ENCODE assay signal across 31 cellular contexts in the genomic region with DNA sequence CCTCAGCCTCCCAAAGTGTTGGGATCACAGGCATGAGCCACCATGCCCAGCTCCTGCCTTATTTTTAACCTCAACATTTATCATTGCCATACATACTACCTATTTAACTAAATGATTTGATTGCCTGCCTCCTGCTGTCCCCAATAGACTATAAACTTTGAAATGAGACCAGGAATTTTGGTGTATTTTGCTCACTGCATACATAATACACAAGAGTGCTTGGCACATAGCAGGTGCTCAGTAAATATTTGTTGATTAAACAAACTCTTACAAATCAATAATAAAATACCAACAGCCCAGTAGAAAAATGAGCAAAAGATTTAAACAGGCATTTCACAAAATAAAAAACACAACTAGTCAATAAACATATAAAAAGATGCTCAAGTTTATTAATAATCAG.
"Had no signal": no experiment of that assay in that cellular context is flagged by ENCODE, and none has a peak within 500 bp of the region (broad histone marks: within the 10 kb centered on the region; RNA-seq: fewer than 3 reads in every experiment).

No MANE protein-coding gene starts in this region.

- ATAC-seq: activated naive CD4-positive, alpha-beta T cell treated with anti-CD3 and anti-CD28 coated beads, Interleukin-2, amount 50 U/mL, for 72 hours; activated T-cell treated with anti-CD3 and anti-CD28 coated beads, Interleukin-2, amount 50 U/mL, for 72 hours; body of pancreas; gastroesophageal sphincter; heart right ventricle; WTC11 had no signal

- H3K9me3 ChIP-seq: adrenal gland, body of pancreas, esophagus squamous epithelium, gastroesophageal sphincter, heart right ventricle had no signal

- H3K36me3 ChIP-seq: adrenal gland, esophagus squamous epithelium, gastroesophageal sphincter, heart right ventricle had no signal

- H3K4me1 ChIP-seq: adrenal gland, esophagus squamous epithelium, gastroesophageal sphincter, heart right ventricle had no signal

- H3K27ac Mint-ChIP-seq: activated CD4-positive, alpha-beta memory T cell treated with anti-CD3 and anti-CD28 coated beads, Interleukin-2, amount 10 ng/mL, durations not matched to agents 7 days and 5 days; activated CD4-positive, alpha-beta T cell treated with anti-CD3 and anti-CD28 coated beads, Interleukin-2, amount 10 ng/mL, durations not matched to agents 7 days and 5 days; activated naive CD4-positive, alpha-beta T cell treated with anti-CD3 and anti-CD28 coated beads, Interleukin-2, amount 10 ng/mL, durations not matched to agents 7 days and 5 days; activated naive CD4-positive, alpha-beta T cell treated with anti-CD3 and anti-CD28 coated beads, Interleukin-2, amount 50 U/mL, for 72 hours; activated T-cell treated with anti-CD3 and anti-CD28 coated beads, Interleukin-2, amount 50 U/mL, for 24 hours; activated T-cell treated with anti-CD3 and anti-CD28 coated beads, Interleukin-2, amount 50 U/mL, for 72 hours; WTC11 had no signal

- H3K4me3 Mint-ChIP-seq: activated CD4-positive, alpha-beta memory T cell treated with anti-CD3 and anti-CD28 coated beads, Interleukin-2, amount 10 ng/mL, durations not matched to agents 7 days and 5 days; activated CD4-positive, alpha-beta T cell treated with anti-CD3 and anti-CD28 coated beads, Interleukin-2, amount 10 ng/mL, durations not matched to agents 7 days and 5 days; activated naive CD4-positive, alpha-beta T cell treated with anti-CD3 and anti-CD28 coated beads, Interleukin-2, amount 10 ng/mL, durations not matched to agents 7 days and 5 days; activated T-cell treated with anti-CD3 and anti-CD28 coated beads, Interleukin-2, amount 50 U/mL, for 24 hours; activated T-cell treated with anti-CD3 and anti-CD28 coated beads, Interleukin-2, amount 50 U/mL, for 72 hours; WTC11 had no signal

- FAIRE-seq: colon, endometrium, endothelial cell of umbilical vein had no signal

- H3K4me1 Mint-ChIP-seq: activated CD4-positive, alpha-beta memory T cell treated with anti-CD3 and anti-CD28 coated beads, Interleukin-2, amount 10 ng/mL, durations not matched to agents 7 days and 5 days; activated CD4-positive, alpha-beta T cell treated with anti-CD3 and anti-CD28 coated beads, Interleukin-2, amount 10 ng/mL, durations not matched to agents 7 days and 5 days; activated naive CD4-positive, alpha-beta T cell treated with anti-CD3 and anti-CD28 coated beads, Interleukin-2, amount 10 ng/mL, durations not matched to agents 7 days and 5 days; WTC11 had no signal

- H3K27me3 ChIP-seq: adrenal gland, body of pancreas had no signal

- DNase-seq: activated CD4-positive, alpha-beta memory T cell treated with anti-CD3 and anti-CD28 coated beads, Interleukin-2, amount 10 ng/mL, durations not matched to agents 7 days and 5 days; activated CD4-positive, alpha-beta T cell treated with anti-CD3 and anti-CD28 coated beads for 1 hour; activated CD4-positive, alpha-beta T cell treated with anti-CD3 and anti-CD28 coated beads for 4 hours; activated CD4-positive, alpha-beta T cell treated with anti-CD3 and anti-CD28 coated beads, Interleukin-2, amount 10 ng/mL, durations not matched to agents 7 days and 5 days; activated CD4-positive, alpha-beta T cell treated with anti-CD3 and anti-CD28 coated beads, Interleukin-2, amount 50 U/mL, for 4 hours; activated CD8-positive, alpha-beta memory T cell treated with anti-CD3 and anti-CD28 coated beads, Interleukin-2, amount 50 U/mL, for 48 hours; activated gamma-delta T cell; activated naive CD4-positive, alpha-beta T cell; activated naive CD4-positive, alpha-beta T cell treated with anti-CD3 and anti-CD28 coated beads, Interleukin-2, amount 10 ng/mL, durations not matched to agents 7 days and 5 days; activated T-cell treated with anti-CD3 and anti-CD28 coated beads for 4 hours; activated T-cell treated with anti-CD3 and anti-CD28 coated beads, Interleukin-2, amount 50 U/mL, for 24 hours; activated T-cell treated with anti-CD3 and anti-CD28 coated beads, Interleukin-2, amount 50 U/mL, for 72 hours; adrenal gland; amygdala; aorta; body of pancreas; caudate nucleus; cortex of kidney; dermis blood vessel endothelial cell; effector CD4-positive, alpha-beta T cell; esophagus squamous epithelium; foreskin melanocyte; heart right ventricle; T-helper 2 cell had no signal

- H3K36me3 Mint-ChIP-seq: activated naive CD4-positive, alpha-beta T cell treated with anti-CD3 and anti-CD28 coated beads, Interleukin-2, amount 10 ng/mL, durations not matched to agents 7 days and 5 days; activated naive CD4-positive, alpha-beta T cell treated with anti-CD3 and anti-CD28 coated beads, Interleukin-2, amount 50 U/mL, for 72 hours; WTC11 had no signal

- H3K9me3 Mint-ChIP-seq: activated CD4-positive, alpha-beta memory T cell treated with anti-CD3 and anti-CD28 coated beads, Interleukin-2, amount 10 ng/mL, durations not matched to agents 7 days and 5 days; activated CD4-positive, alpha-beta T cell treated with anti-CD3 and anti-CD28 coated beads, Interleukin-2, amount 10 ng/mL, durations not matched to agents 7 days and 5 days; activated naive CD4-positive, alpha-beta T cell treated with anti-CD3 and anti-CD28 coated beads, Interleukin-2, amount 10 ng/mL, durations not matched to agents 7 days and 5 days; activated naive CD4-positive, alpha-beta T cell treated with anti-CD3 and anti-CD28 coated beads, Interleukin-2, amount 50 U/mL, for 72 hours; activated T-cell treated with anti-CD3 and anti-CD28 coated beads, Interleukin-2, amount 50 U/mL, for 24 hours; WTC11 had no signal

- H3K4me3 ChIP-seq: adrenal gland, body of pancreas, esophagus squamous epithelium, gastroesophageal sphincter, heart right ventricle had no signal

- H3K27ac ChIP-seq: adrenal gland, body of pancreas, epithelial cell of prostate, esophagus squamous epithelium, gastroesophageal sphincter, heart right ventricle had no signal
